Comparison of ENCODE assay signal across 1 cellular context in the genomic region with DNA sequence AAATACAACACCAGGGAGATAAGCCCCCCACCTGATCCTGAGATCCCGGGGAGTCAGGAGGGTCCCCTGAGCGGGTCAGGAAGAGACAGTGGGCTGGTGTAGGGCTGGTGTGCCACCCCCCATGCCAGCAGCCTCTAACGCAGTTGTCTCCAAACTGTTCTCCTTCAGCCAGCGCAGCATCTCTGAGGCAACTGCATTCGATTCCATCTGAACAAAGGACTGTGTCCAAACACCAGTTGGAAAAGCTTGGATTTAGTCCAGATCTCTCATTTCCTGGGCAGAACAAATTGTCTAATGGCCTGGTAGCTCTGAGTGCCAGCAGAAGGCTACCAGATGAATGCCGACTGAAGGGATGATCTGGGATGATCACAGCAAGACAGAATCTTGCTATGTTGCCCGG.
TF ChIP-seq lines count a peak whose summit lies in the region.

No MANE protein-coding gene starts in this region.

TF ChIP-seq in HepG2, 621 proteins besides CTCF, POLR2A, EP300 and RAD21 (continued from another document):
- TF ChIP-seq, protein P1, sequence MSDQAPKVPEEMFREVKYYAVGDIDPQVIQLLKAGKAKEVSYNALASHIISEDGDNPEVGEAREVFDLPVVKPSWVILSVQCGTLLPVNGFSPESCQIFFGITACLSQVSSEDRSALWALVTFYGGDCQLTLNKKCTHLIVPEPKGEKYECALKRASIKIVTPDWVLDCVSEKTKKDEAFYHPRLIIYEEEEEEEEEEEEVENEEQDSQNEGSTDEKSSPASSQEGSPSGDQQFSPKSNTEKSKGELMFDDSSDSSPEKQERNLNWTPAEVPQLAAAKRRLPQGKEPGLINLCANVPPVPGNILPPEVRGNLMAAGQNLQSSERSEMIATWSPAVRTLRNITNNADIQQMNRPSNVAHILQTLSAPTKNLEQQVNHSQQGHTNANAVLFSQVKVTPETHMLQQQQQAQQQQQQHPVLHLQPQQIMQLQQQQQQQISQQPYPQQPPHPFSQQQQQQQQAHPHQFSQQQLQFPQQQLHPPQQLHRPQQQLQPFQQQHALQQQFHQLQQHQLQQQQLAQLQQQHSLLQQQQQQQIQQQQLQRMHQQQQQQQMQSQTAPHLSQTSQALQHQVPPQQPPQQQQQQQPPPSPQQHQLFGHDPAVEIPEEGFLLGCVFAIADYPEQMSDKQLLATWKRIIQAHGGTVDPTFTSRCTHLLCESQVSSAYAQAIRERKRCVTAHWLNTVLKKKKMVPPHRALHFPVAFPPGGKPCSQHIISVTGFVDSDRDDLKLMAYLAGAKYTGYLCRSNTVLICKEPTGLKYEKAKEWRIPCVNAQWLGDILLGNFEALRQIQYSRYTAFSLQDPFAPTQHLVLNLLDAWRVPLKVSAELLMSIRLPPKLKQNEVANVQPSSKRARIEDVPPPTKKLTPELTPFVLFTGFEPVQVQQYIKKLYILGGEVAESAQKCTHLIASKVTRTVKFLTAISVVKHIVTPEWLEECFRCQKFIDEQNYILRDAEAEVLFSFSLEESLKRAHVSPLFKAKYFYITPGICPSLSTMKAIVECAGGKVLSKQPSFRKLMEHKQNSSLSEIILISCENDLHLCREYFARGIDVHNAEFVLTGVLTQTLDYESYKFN (CRISPR knock-in tag; conservative IDR thresholded peaks at IDR 0.05), result no peak
- TF ChIP-seq SCMH1 (CRISPR knock-in tag; IDR thresholded peaks at IDR 0.05; ENCODE audit: borderline replicate concordance) (no peak), KDM3A (CRISPR knock-in tag; IDR thresholded peaks at IDR 0.05; ENCODE audit: low read depth) (no peak), RXRA (CRISPR knock-in tag; IDR thresholded peaks at IDR 0.05) (no peak), MBNL3 (CRISPR knock-in tag; conservative IDR thresholded peaks at IDR 0.05) (no peak), ZNF556 (CRISPR knock-in tag; IDR thresholded peaks at IDR 0.05; ENCODE audit: borderline replicate concordance) (no peak), ZNF326 (CRISPR knock-in tag; IDR thresholded peaks at IDR 0.05; ENCODE audit: borderline replicate concordance) (no peak), MLLT10 (CRISPR knock-in tag; IDR thresholded peaks at IDR 0.05) (no peak), ZNF703 (CRISPR knock-in tag; IDR thresholded peaks at IDR 0.05; ENCODE audit: borderline replicate concordance) (no peak), MTA1 (CRISPR knock-in tag; IDR thresholded peaks at IDR 0.05; ENCODE audit: borderline replicate concordance) (no peak), PLRG1 (conservative IDR thresholded peaks at IDR 0.05) (no peak), HNRNPK (IDR thresholded peaks at IDR 0.05; ENCODE audit: low read depth, low read length, poor library complexity, severe bottlenecking) (no peak), ZNF672 (CRISPR knock-in tag; IDR thresholded peaks at IDR 0.05) (no peak), MED1 (CRISPR knock-in tag; IDR thresholded peaks at IDR 0.05) (no peak)
- TF ChIP-seq, protein P2, sequence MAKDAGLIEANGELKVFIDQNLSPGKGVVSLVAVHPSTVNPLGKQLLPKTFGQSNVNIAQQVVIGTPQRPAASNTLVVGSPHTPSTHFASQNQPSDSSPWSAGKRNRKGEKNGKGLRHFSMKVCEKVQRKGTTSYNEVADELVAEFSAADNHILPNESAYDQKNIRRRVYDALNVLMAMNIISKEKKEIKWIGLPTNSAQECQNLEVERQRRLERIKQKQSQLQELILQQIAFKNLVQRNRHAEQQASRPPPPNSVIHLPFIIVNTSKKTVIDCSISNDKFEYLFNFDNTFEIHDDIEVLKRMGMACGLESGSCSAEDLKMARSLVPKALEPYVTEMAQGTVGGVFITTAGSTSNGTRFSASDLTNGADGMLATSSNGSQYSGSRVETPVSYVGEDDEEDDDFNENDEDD (CRISPR knock-in tag; IDR thresholded peaks at IDR 0.05; ENCODE audit: borderline replicate concordance), result no peak
- TF ChIP-seq, protein P3, sequence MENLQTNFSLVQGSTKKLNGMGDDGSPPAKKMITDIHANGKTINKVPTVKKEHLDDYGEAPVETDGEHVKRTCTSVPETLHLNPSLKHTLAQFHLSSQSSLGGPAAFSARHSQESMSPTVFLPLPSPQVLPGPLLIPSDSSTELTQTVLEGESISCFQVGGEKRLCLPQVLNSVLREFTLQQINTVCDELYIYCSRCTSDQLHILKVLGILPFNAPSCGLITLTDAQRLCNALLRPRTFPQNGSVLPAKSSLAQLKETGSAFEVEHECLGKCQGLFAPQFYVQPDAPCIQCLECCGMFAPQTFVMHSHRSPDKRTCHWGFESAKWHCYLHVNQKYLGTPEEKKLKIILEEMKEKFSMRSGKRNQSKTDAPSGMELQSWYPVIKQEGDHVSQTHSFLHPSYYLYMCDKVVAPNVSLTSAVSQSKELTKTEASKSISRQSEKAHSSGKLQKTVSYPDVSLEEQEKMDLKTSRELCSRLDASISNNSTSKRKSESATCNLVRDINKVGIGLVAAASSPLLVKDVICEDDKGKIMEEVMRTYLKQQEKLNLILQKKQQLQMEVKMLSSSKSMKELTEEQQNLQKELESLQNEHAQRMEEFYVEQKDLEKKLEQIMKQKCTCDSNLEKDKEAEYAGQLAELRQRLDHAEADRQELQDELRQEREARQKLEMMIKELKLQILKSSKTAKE (CRISPR knock-in tag; IDR thresholded peaks at IDR 0.05; ENCODE audit: borderline replicate concordance), result no peak
